Comparison of ENCODE assay signal across 27 cellular contexts in genomic region chr21:29514652-29515247, GRCh38.
"Had no signal": no experiment of that assay in that cellular context is flagged by ENCODE, and none has a peak within 500 bp of the region (broad histone marks: within the 10 kb centered on the region; RNA-seq: fewer than 3 reads in every experiment).

No MANE protein-coding gene starts in this region.

- H3K27me3 ChIP-seq: stomach, suprapubic skin, testis, thyroid gland, tibial artery, tibial nerve, transverse colon, upper lobe of left lung, upper lobe of right lung, uterus, vagina had no signal

- DNase-seq: stimulated activated CD4-positive, alpha-beta T cell treated with anti-CD3 and anti-CD28 coated beads, Interleukin-2, amount 100 ng/mL, for 48 hours; stimulated activated CD4-positive, alpha-beta T cell treated with anti-CD3 and anti-CD28 coated beads, Interleukin-4, amount 100 ng/mL, for 1 hour; stimulated activated CD4-positive, alpha-beta T cell treated with anti-CD3 and anti-CD28 coated beads, Interleukin-4, amount 100 ng/mL, for 24 hours; stimulated activated CD4-positive, alpha-beta T cell treated with anti-CD3 and anti-CD28 coated beads, Interleukin-4, amount 100 ng/mL, for 4 hours; stimulated activated CD8-positive, alpha-beta memory T cell treated with anti-CD3 and anti-CD28 coated beads, Interleukin-4, amount 100 ng/mL, for 48 hours; stimulated activated naive B cell treated with anti-CD40 and anti-IgM and Interleukin-4, amounts not matched to agents 10 μg/mL and 1 μg/mL and 100 μg/mL, for 72 hours; stimulated activated naive CD4-positive, alpha-beta T cell; stimulated activated naive CD4-positive, alpha-beta T cell treated with Interleukin-2 at 50 U/mL for 16 hours; stimulated activated naive CD8-positive, alpha-beta T cell treated with anti-CD3 and anti-CD28 coated beads, Interleukin-15, amount 100 ng/mL, for 72 hours; stimulated activated naive CD8-positive, alpha-beta T cell treated with anti-CD3 and anti-CD28 coated beads, Interleukin-15, Interleukin-2, amounts not matched to agents 100 U/mL and 50 U/mL, for 24 hours; stomach; substantia nigra; testis; thyroid gland; tibial artery; transverse colon; trophoblast cell; upper lobe of left lung; upper lobe of right lung; uterus had no signal

- ATAC-seq: stimulated activated effector memory CD8-positive, alpha-beta T cell treated with anti-CD3 and anti-CD28 coated beads, Interleukin-12 subunit alpha, Interleukin-12 subunit beta, amount 100 ng/mL, for 72 hours; stimulated activated memory B cell treated with anti-CD40 and anti-IgM and Interleukin-4, amounts not matched to agents 10 μg/mL and 1 μg/mL and 100 μg/mL, for 72 hours; stimulated activated naive B cell treated with anti-CD40 and anti-IgM and Interleukin-4, amounts not matched to agents 10 μg/mL and 1 μg/mL and 100 μg/mL, for 72 hours; stimulated activated naive CD8-positive, alpha-beta T cell treated with anti-CD3 and anti-CD28 coated beads, Interleukin-15, amount 100 ng/mL, for 72 hours; stimulated activated naive CD8-positive, alpha-beta T cell treated with anti-CD3 and anti-CD28 coated beads, Interleukin-15, Interleukin-2, amounts not matched to agents 100 U/mL and 50 U/mL, for 24 hours; upper lobe of right lung had no signal

- H3K27ac ChIP-seq: stomach, suprapubic skin, testis, thoracic aorta, thyroid gland, tibial artery, tibial nerve, transverse colon, upper lobe of left lung, upper lobe of right lung, uterus, vagina had no signal

- H3K4me3 ChIP-seq: stomach, suprapubic skin, testis, thoracic aorta, thyroid gland, tibial artery, tibial nerve, transverse colon, upper lobe of left lung, upper lobe of right lung, uterus, vagina had no signal

- FAIRE-seq: urothelium cell line had no signal

- H3K36me3 ChIP-seq: suprapubic skin, thoracic aorta, thyroid gland, tibial artery, transverse colon, upper lobe of left lung, upper lobe of right lung, uterus, vagina had no signal

- H3K4me1 ChIP-seq: stomach, suprapubic skin, testis, thyroid gland, tibial artery, tibial nerve, transverse colon, upper lobe of left lung, upper lobe of right lung, uterus, vagina had no signal

- H3K9me3 ChIP-seq: testis, thyroid gland had no signal
